8 cellular contexts compared by ENCODE assay signal in genomic region chr13:20136781-20137703, GRCh38. TPM values are rescaled to one million over a fixed set of nuclear protein-coding genes. Genes with fewer than 3 reads are reported as not detected.
DNase-seq lines count a peak whose midpoint lies in the region; ATAC-seq and TF ChIP-seq lines count a peak whose summit lies in the region.

No MANE protein-coding gene starts in this region.

- no peak overlapping the region for H3K23ac ChIP-seq in mesendoderm (ENCODE audit: low read length)

- intact Hi-C loops in heart left ventricle (cut with DNase I), result no loop called here

- no peak overlapping the region for H3K4ac ChIP-seq in mesendoderm (ENCODE audit: low read depth, low read length)

- peak; percentile 75 for ATAC-seq in activated naive CD8-positive, alpha-beta T cell treated with anti-CD3 and anti-CD28 coated beads, Interleukin-2, amount 10 ng/mL, durations not matched to agents 7 days and 5 days (ENCODE audit: low read depth)
- ATAC-seq in HG03159 (IDR thresholded peaks at IDR 0.05; ENCODE audit: unreplicated experiment) (no peak), GM18519 (IDR thresholded peaks at IDR 0.05; ENCODE audit: low FRiP score, unreplicated experiment) (no peak), HG03139 (IDR thresholded peaks at IDR 0.05; ENCODE audit: unreplicated experiment) (no peak), heart left ventricle (no peak)

- no peaks in the 10 kb centered on the region for H3K79me2 ChIP-seq in mesendoderm (ENCODE audit: control insufficient read depth, insufficient read depth, low read length)

- no peak overlapping the region for H3K4me3 ChIP-seq in mesendoderm (ENCODE audit: low read length)
- H3K4me3 ChIP-seq in heart left ventricle, result peak overlapping the region in 2 of 12 donors; percentile 2 to 17

- no peaks in the 10 kb centered on the region for H3K9me3 ChIP-seq in heart left ventricle

- H3K4me1 ChIP-seq in mesendoderm (ENCODE audit: control insufficient read depth, low read depth, low read length) (no peaks in the 10 kb centered on the region), heart left ventricle (peaks cover 2 to 40% (median 19%) of the 10 kb centered on the region in 12 donors)

- TF ChIP-seq CTCF in LNCAP (IDR thresholded peaks at IDR 0.05) (peak; percentile 52), heart left ventricle (IDR thresholded peaks at IDR 0.05) (peak in 6 of 12 donors; percentile 9 to 30 (median 22))

- no peak overlapping the region for H3K18ac ChIP-seq in mesendoderm (ENCODE audit: low read length)

- peaks cover 37% of the 10 kb centered on the region for H3K27me3 Mint-ChIP-seq in activated naive CD8-positive, alpha-beta T cell treated with anti-CD3 and anti-CD28 coated beads, Interleukin-2, amount 10 ng/mL, durations not matched to agents 7 days and 5 days

- no peak overlapping the region for H4K5ac ChIP-seq in mesendoderm (ENCODE audit: low read length)

- peak overlapping the region; percentile 44 for H3K4me3 Mint-ChIP-seq in activated naive CD8-positive, alpha-beta T cell treated with anti-CD3 and anti-CD28 coated beads, Interleukin-2, amount 10 ng/mL, durations not matched to agents 7 days and 5 days

- peak; percentile 74 for DNase-seq in ELF-1 (ENCODE audit: low read depth, low spot score)
- peak; percentile 64 for DNase-seq in activated naive CD8-positive, alpha-beta T cell treated with anti-CD3 and anti-CD28 coated beads, Interleukin-2, amount 10 ng/mL, durations not matched to agents 7 days and 5 days
- DNase-seq in mesendoderm, result peak; percentile 48
- no peak for DNase-seq in heart left ventricle

- H2AK5ac ChIP-seq in mesendoderm (ENCODE audit: low read length), result no peak overlapping the region

- peak overlapping the region; percentile 50 for H3K9ac ChIP-seq in mesendoderm (ENCODE audit: low read length)

- no peaks in the 10 kb centered on the region for H3K79me1 ChIP-seq in mesendoderm (ENCODE audit: low read length)

- no peaks in the 10 kb centered on the region for H3K36me3 Mint-ChIP-seq in activated naive CD8-positive, alpha-beta T cell treated with anti-CD3 and anti-CD28 coated beads, Interleukin-2, amount 10 ng/mL, durations not matched to agents 7 days and 5 days

- H2BK15ac ChIP-seq in mesendoderm (replicated peaks; ENCODE audit: low read depth), result no peak overlapping the region

- H2BK5ac ChIP-seq in mesendoderm (ENCODE audit: low read length), result no peak overlapping the region

- POLR2A ChIA-PET in activated naive CD8-positive, alpha-beta T cell treated with anti-CD3 and anti-CD28 coated beads, Interleukin-2, amount 10 ng/mL, durations not matched to agents 7 days and 5 days (lab: Charles Lee), result no interaction called here

- H3K27ac Mint-ChIP-seq in activated naive CD8-positive, alpha-beta T cell treated with anti-CD3 and anti-CD28 coated beads, Interleukin-2, amount 10 ng/mL, durations not matched to agents 7 days and 5 days, result no peak overlapping the region

- no peak for TF ChIP-seq POLR2A in heart left ventricle (IDR thresholded peaks at IDR 0.05)

- H3K36me3 ChIP-seq in mesendoderm (ENCODE audit: control insufficient read depth, insufficient read depth, low read length), result no peaks in the 10 kb centered on the region
- no peaks in the 10 kb centered on the region for H3K36me3 ChIP-seq in heart left ventricle

- no CpG with 5 or more reads among the region's 56 CpGs for WGBS in mesendoderm (ENCODE audit: extremely low coverage, insufficient coverage, low lambda C conversion rate)
- WGBS in heart left ventricle, 4 donors, result 36 to 58% (median 49%) methylated on average over 43 to 56 of the region's 56 CpGs

- H4K8ac ChIP-seq in mesendoderm (ENCODE audit: low read depth, low read length), result no peak overlapping the region

- H3K9me3 Mint-ChIP-seq in activated naive CD8-positive, alpha-beta T cell treated with anti-CD3 and anti-CD28 coated beads, Interleukin-2, amount 10 ng/mL, durations not matched to agents 7 days and 5 days, result no peaks in the 10 kb centered on the region

- no peak overlapping the region for H2BK120ac ChIP-seq in mesendoderm (ENCODE audit: low read depth, low read length)

- H3K27ac ChIP-seq in mesendoderm (ENCODE audit: low read depth, low read length) (no peak overlapping the region), heart left ventricle (no peak overlapping the region)

- H3K27me3 ChIP-seq in mesendoderm (ENCODE audit: insufficient read depth, low read length, poor library complexity) (peaks cover 2% of the 10 kb centered on the region), heart left ventricle (peaks cover 0 to 58% (median 12%) of the 10 kb centered on the region in 9 donors)

- no peak overlapping the region for H3K4me2 ChIP-seq in mesendoderm (ENCODE audit: low read length)

- peaks cover 5% of the 10 kb centered on the region for H3K4me1 Mint-ChIP-seq in activated naive CD8-positive, alpha-beta T cell treated with anti-CD3 and anti-CD28 coated beads, Interleukin-2, amount 10 ng/mL, durations not matched to agents 7 days and 5 days

- H3K56ac ChIP-seq in mesendoderm (ENCODE audit: low read length), result no peak overlapping the region

RNA-seq across cellular contexts. Expression of gene GJA3, which starts 23.8 kb away (rescaled TPM):
- under 1 TPM; 0.39 to 0.54 TPM for total RNA-seq in activated naive CD8-positive, alpha-beta T cell treated with anti-CD3 and anti-CD28 coated beads, Interleukin-2, amount 10 ng/mL, durations not matched to agents 7 days and 5 days
- 0.14 TPM for polyA plus RNA-seq in mesendoderm (2013, experiment 1 of 2)
- polyA plus RNA-seq in mesendoderm (2013, experiment 2 of 2), result 0.18 TPM
- total RNA-seq in heart left ventricle, result 10 to 100 TPM; 13.6 to 30.5 (median 17.9) TPM
- polyA plus RNA-seq in heart left ventricle, result 1 to 10 TPM; 5.4 to 9.3 TPM

RNA-seq across cellular contexts. Expression of gene GJB2, which starts 55.7 kb away (rescaled TPM):
- under 1 TPM; 0.20 to 0.22 TPM for total RNA-seq in activated naive CD8-positive, alpha-beta T cell treated with anti-CD3 and anti-CD28 coated beads, Interleukin-2, amount 10 ng/mL, durations not matched to agents 7 days and 5 days
- 0.08 TPM for polyA plus RNA-seq in mesendoderm (2013, experiment 1 of 2)
- polyA plus RNA-seq in mesendoderm (2013, experiment 2 of 2), result 0.08 TPM
- total RNA-seq in heart left ventricle, result 1 to 10 TPM in 1 of 9 donors, under 1 TPM in 7, not detected in 1; 0.10 to 2.0 (median 0.22) TPM
- under 1 TPM; 0.30 to 0.62 TPM for polyA plus RNA-seq in heart left ventricle

Comparison
In these comparisons a context has a peak if more than half of its experiments do, and no peak if none do; other contexts are left out.
1. DNase-seq: peak in ELF-1 (single experiment), activated naive CD8-positive, alpha-beta T cell treated with anti-CD3 and anti-CD28 coated beads, Interleukin-2, amount 10 ng/mL, durations not matched to agents 7 days and 5 days (single experiment) and mesendoderm (single experiment); none in heart left ventricle (0 of 5).
2. RNA of gene GJA3, which starts 23.8 kb away (total RNA-seq): 13.6 to 30.5 TPM in heart left ventricle; 0.39 to 0.54 TPM in activated naive CD8-positive, alpha-beta T cell treated with anti-CD3 and anti-CD28 coated beads, Interleukin-2, amount 10 ng/mL, durations not matched to agents 7 days and 5 days; every median in the first group is over 4 times any median in the second.